Comparison of ENCODE assay signal across 10 cellular contexts in the genomic region with DNA sequence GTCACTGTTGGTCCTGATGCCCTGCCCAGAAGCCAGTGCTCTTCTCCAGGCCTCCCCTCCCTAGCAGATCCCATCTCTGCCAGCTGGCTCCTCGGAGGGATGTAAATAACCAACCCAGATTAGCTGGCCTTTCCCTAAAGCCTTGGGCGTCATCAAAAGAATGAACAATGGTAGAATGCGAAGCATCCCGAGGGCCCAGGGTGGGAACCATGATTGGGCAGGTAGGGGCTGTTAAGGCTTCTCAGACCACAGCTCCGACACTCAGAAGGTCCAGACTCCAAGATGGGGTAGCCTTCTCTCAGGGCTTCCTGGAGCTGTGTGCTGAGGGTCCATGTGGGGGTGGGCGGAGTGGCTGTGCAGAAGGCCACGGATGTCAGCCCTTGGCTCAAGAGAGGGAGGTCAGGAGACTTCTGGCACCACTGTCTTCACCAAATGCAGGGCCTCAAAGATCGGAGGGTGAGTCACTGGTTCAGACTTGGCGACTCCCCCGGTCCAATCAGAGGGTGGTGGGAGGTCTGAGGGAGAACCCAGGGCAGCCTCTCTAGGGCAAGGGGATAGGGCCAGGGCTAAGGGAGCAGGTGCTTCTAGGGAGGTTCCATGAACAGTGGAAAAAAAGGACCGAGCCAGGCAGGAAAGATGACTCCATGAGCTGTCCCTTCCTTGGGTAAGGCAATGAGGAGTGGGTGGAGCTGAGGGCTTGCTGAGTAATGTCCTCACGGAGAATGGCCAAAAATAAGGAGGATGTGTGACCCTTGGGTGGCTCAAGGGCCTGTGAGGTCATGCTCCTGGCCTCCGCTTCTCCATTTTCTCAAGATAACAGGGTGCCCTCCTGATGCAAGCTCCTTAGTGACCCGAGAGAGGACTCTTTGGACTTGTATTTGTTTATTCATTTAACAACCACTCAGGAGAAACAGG. TPM values are rescaled to one million over a fixed set of nuclear protein-coding genes. Genes with fewer than 3 reads are reported as not detected.
A peak's percentile ranks its signal among the peaks of the same experiment; 100 is the strongest.
DNase-seq lines count a peak whose midpoint lies in the region; ATAC-seq and TF ChIP-seq lines count a peak whose summit lies in the region.
"Had no signal": no experiment of that assay in that cellular context is flagged by ENCODE, and none has a peak within 500 bp of the region (broad histone marks: within the 10 kb centered on the region; RNA-seq: fewer than 3 reads in every experiment).

No MANE protein-coding gene starts in this region.

- no peak overlapping the region for H2AFZ ChIP-seq in fibroblast of lung (ENCODE audit: low read length)

- H3K79me2 ChIP-seq in fibroblast of lung (ENCODE audit: control insufficient read depth, insufficient read depth, low read length) = no peaks in the 10 kb centered on the region

- POLR2A ChIA-PET in GM10248 (lab: Yijun Ruan, JAX) = no interaction called here
- POLR2A ChIA-PET in RWPE1 (lab: Yijun Ruan, JAX; ENCODE audit: low non-redundant PET) = no interaction called here

- H3K27ac ChIP-seq in RWPE1 = peak overlapping the region; percentile 35
- peak overlapping the region; percentile 83 for H3K27ac ChIP-seq in fibroblast of lung (ENCODE audit: insufficient read depth, low read length)

- CTCF ChIA-PET in GM10248 (lab: Yijun Ruan, JAX) = interaction anchor here (1.3 to 1.6 kb wide), 3 partner anchors 31 to 182 kb away, joined by 3 to 6 read pairs (median 3); no protein-coding TSS in a partner anchor
- CTCF ChIA-PET in RWPE1 (lab: Yijun Ruan, JAX) = interaction anchor here (1.1 kb wide), 1 partner anchor 162 kb away, joined by 5 read pairs; the partner anchor contains the start of gene AHCYL1

- peak overlapping the region; percentile 20 for H3K4me2 ChIP-seq in fibroblast of lung (ENCODE audit: extremely low read depth, insufficient read depth, low read length)

- TF ChIP-seq CTCF in GM10248 (IDR thresholded peaks at IDR 0.05; ENCODE audit: control extremely low read depth, extremely low read depth, low read depth, missing control alignments) (no peak), RWPE1 (conservative IDR thresholded peaks at IDR 0.05; ENCODE audit: low read depth) (no peak), fibroblast of lung (conservative IDR thresholded peaks at IDR 0.05 in 1 of 2, IDR thresholded peaks at IDR 0.05 in 1 of 2; ENCODE audit: low read depth in 1 of 2, low read length in 2 of 2) (no peak)

- H3K27me3 ChIP-seq in fibroblast of lung (ENCODE audit: control insufficient read depth, insufficient read depth, low read length) = no peaks in the 10 kb centered on the region

- H3K4me3 ChIP-seq in fibroblast of lung (replicated peaks in 1 of 4; ENCODE audit: control extremely low read depth in 1 of 4, insufficient read depth in 1 of 4, low read depth in 3 of 4, low read length in 4 of 4) = no peak overlapping the region

- no peaks in the 10 kb centered on the region for H3K36me3 ChIP-seq in fibroblast of lung (ENCODE audit: control insufficient read depth, insufficient read depth, low read length)

- no peak overlapping the region for H3K9ac ChIP-seq in fibroblast of lung (ENCODE audit: insufficient read depth, low read length)

- H4K20me1 ChIP-seq in fibroblast of lung (ENCODE audit: control insufficient read depth, extremely low read depth, insufficient read depth, low read length) = no peaks in the 10 kb centered on the region

- H3K9me3 ChIP-seq in fibroblast of lung (ENCODE audit: control insufficient read depth, insufficient read depth, low read depth, low read length) = no peaks in the 10 kb centered on the region

- peak; percentile 8 for DNase-seq in GM10248 (ENCODE audit: extremely low spot score)
- no peak for DNase-seq in RWPE1 (ENCODE audit: low spot score)
- DNase-seq in fibroblast of lung (ENCODE audit: low read depth in 2 of 2) = peak; percentile 62 to 63
- no peak for DNase-seq in sciatic nerve (ENCODE audit: low spot score)
- no peak for DNase-seq in NCI-H510A (lab: John Stamatoyannopoulos, UW)
- DNase-seq in HT-29 (ENCODE audit: low spot score) = no peak
- DNase-seq: NCI-H1436 had no signal

- ATAC-seq in sciatic nerve (peak; percentile 55), GM21515 (IDR thresholded peaks at IDR 0.05; ENCODE audit: unreplicated experiment) (no peak), HG03025 (IDR thresholded peaks at IDR 0.05; ENCODE audit: low FRiP score, unreplicated experiment) (no peak)

- intact Hi-C loops in sciatic nerve (cut with DNase I) = no loop called here

- H3K4me1 ChIP-seq in fibroblast of lung (ENCODE audit: control insufficient read depth, extremely low read depth, insufficient read depth, low read length) = peaks cover 35% of the 10 kb centered on the region

RNA-seq across cellular contexts. Expression of gene EPS8L3, which starts 58.4 kb away (rescaled TPM):
- not detected in 2 replicates for total RNA-seq in fibroblast of lung
- polyA plus RNA-seq in fibroblast of lung = not detected in 2 replicates
- polyA plus RNA-seq in fibroblast of lung (2012) = not detected in 2 replicates
- not detected in 2 replicates for polyA minus RNA-seq in fibroblast of lung (ENCODE audit: low replicate concordance)
- total RNA-seq in sciatic nerve = not detected
- total RNA-seq in HT-29 (2014; rRNA removed; shearing (Covaris generic)) = 107 and 120 TPM in 2 replicates
- polyA plus RNA-seq: keratinocyte had no signal

Comparison
In these comparisons a context has a peak if more than half of its experiments do, and no peak if none do; other contexts are left out.
1. DNase-seq: peak in GM10248 (single experiment) and fibroblast of lung (2 of 2); none in RWPE1 (single experiment), sciatic nerve (single experiment), NCI-H510A (single experiment) and HT-29 (single experiment).
2. RNA of gene EPS8L3, which starts 58.4 kb away (total RNA-seq): 107 to 120 TPM in HT-29; not detected in fibroblast of lung and not detected in sciatic nerve (single experiment); every median in the first group is over 100 times any median in the second.